Comparison of ENCODE assay signal across 9 cellular contexts in the genomic region with DNA sequence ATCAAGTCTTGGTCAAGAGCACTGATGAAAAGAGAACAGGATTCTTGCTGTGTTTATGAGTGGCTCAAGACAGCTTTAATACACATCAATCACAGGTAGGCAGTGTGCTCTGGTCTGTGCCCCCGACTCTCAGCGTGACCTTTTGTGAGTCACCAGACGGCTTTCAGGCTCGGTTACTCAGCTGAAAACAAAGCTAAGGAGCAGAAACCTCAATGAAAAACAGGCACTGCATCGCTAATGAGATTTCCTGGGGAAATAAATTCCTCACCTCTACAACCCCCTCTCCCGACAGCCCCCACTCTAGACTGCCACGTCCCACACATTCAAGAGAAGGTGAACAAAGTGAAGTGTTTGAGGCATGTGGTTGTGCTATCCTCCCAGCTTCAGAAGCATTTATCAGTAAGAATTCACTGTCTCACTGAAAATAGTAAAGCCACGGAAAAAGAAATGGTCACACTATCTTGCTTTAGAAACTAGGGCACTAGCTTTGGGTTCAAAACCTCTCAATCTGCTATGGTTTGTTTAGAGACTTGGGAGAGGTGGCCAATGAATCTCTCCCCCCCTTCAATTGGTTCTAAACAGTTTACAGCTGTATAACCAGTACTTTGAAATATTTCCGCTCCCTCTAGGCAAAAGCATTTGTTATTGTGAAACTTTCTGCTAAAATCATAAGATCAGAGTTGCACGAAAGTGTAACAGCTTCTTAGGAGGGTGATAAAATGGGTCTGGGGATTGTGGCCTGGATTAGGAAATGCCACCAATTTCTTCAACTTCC.
A peak's percentile ranks its signal among the peaks of the same experiment; 100 is the strongest.
DNase-seq lines count a peak whose midpoint lies in the region; ATAC-seq, FAIRE-seq and TF ChIP-seq lines count a peak whose summit lies in the region.
"Had no signal": no experiment of that assay in that cellular context is flagged by ENCODE, and none has a peak within 500 bp of the region (broad histone marks: within the 10 kb centered on the region; RNA-seq: fewer than 3 reads in every experiment).

No MANE protein-coding gene starts in this region.

- peak; percentile 60 for ATAC-seq in foreskin keratinocyte
- ATAC-seq in GM19035 (IDR thresholded peaks at IDR 0.05; ENCODE audit: unreplicated experiment): no peak
- no peak for ATAC-seq in HG03135 (IDR thresholded peaks at IDR 0.05; ENCODE audit: unreplicated experiment)

- peak; percentile 95 for FAIRE-seq in RCC 7860 (lab: Jason Lieb, UNC)

- no peak overlapping the region for H3K27ac ChIP-seq in foreskin keratinocyte
- H3K27ac ChIP-seq: 22Rv1 had no signal

- TF ChIP-seq CTCF in foreskin keratinocyte (conservative IDR thresholded peaks at IDR 0.05): no peak

- DNase-seq in NCI-H1417 (lab: John Stamatoyannopoulos, UW) (peak in 2 of 3 experiments; percentile 63 to 82), NCI-H1417 treated with DMSO at 0.1 percent for 48 hours (lab: John Stamatoyannopoulos, UW) (no peak), RCC 7860 (ENCODE audit: low spot score) (peak; percentile 85), foreskin keratinocyte (no peak), skeletal muscle cell (ENCODE audit: low read depth) (peak; percentile 19)
- DNase-seq in central memory CD4-positive, alpha-beta T cell: no peak

- no peak overlapping the region for H3K4me3 ChIP-seq in skeletal muscle cell (ENCODE audit: low read depth, low read length)

- H3K27me3 ChIP-seq in foreskin keratinocyte: no peaks in the 10 kb centered on the region

- H3K4me1 ChIP-seq in foreskin keratinocyte: no peaks in the 10 kb centered on the region

Comparison
In these comparisons a context has a peak if more than half of its experiments do, and no peak if none do; other contexts are left out.
1. DNase-seq: peak in NCI-H1417 (2 of 3), RCC 7860 (single experiment) and skeletal muscle cell (single experiment); none in NCI-H1417 treated with DMSO at 0.1 percent for 48 hours (single experiment), foreskin keratinocyte (0 of 2) and central memory CD4-positive, alpha-beta T cell (single experiment).